ENCODE assay signal across 10 cellular contexts in genomic region chr2:42925742-42926437, GRCh38.
DNase-seq lines count a peak whose midpoint lies in the region; ATAC-seq and TF ChIP-seq lines count a peak whose summit lies in the region.
"Had no signal": no experiment of that assay in that cellular context is flagged by ENCODE, and none has a peak within 500 bp of the region (broad histone marks: within the 10 kb centered on the region; RNA-seq: fewer than 3 reads in every experiment).

No MANE protein-coding gene starts in this region.

- no peaks in the 10 kb centered on the region for H3K36me3 Mint-ChIP-seq in activated naive CD4-positive, alpha-beta T cell treated with anti-CD3 and anti-CD28 coated beads, Interleukin-2, amount 50 U/mL, for 72 hours
- no peaks in the 10 kb centered on the region for H3K36me3 Mint-ChIP-seq in activated naive CD4-positive, alpha-beta T cell treated with anti-CD3 and anti-CD28 coated beads, Interleukin-2, amount 10 ng/mL, durations not matched to agents 7 days and 5 days
- H3K36me3 Mint-ChIP-seq in nephron progenitor cell (ENCODE audit: low read depth) = no peaks in the 10 kb centered on the region

- H3K27ac ChIP-seq in aorta (ENCODE audit: low read depth in 1 of 2, low read length in 2 of 2) = peak overlapping the region; percentile 94 to 99

- no peaks in the 10 kb centered on the region for H3K9me3 ChIP-seq in aorta (ENCODE audit: control insufficient read depth, low read length)
- H3K9me3 ChIP-seq: BE2C had no signal

- CTCF ChIA-PET in activated naive CD4-positive, alpha-beta T cell treated with anti-CD3 and anti-CD28 coated beads, Interleukin-2, amount 10 ng/mL, durations not matched to agents 7 days and 5 days (lab: Charles Lee) = no interaction called here

- no peak for DNase-seq in activated naive CD4-positive, alpha-beta T cell treated with anti-CD3 and anti-CD28 coated beads, Interleukin-2, amount 50 U/mL, for 72 hours (ENCODE audit: low spot score in 2 of 2)
- no peak for DNase-seq in activated naive CD4-positive, alpha-beta T cell treated with anti-CD3 and anti-CD28 coated beads, Interleukin-2, amount 10 ng/mL, durations not matched to agents 7 days and 5 days
- DNase-seq in fibroblast of gingiva (ENCODE audit: low read depth) (peak; percentile 69), nephron progenitor cell (no peak), aorta (peak in 1 of 2 donors; percentile 79)
- no peak for DNase-seq in stimulated activated naive CD4-positive, alpha-beta T cell treated with Interleukin-2 at 50 U/mL for 16 hours (lab: John Stamatoyannopoulos, UW)
- DNase-seq: BE2C; stimulated activated naive CD8-positive, alpha-beta T cell treated with anti-CD3 and anti-CD28 coated beads, Interleukin-15, Interleukin-2, amounts not matched to agents 100 U/mL and 50 U/mL, for 24 hours had no signal

- no peaks in the 10 kb centered on the region for H3K9me3 Mint-ChIP-seq in activated naive CD4-positive, alpha-beta T cell treated with anti-CD3 and anti-CD28 coated beads, Interleukin-2, amount 50 U/mL, for 72 hours
- no peaks in the 10 kb centered on the region for H3K9me3 Mint-ChIP-seq in activated naive CD4-positive, alpha-beta T cell treated with anti-CD3 and anti-CD28 coated beads, Interleukin-2, amount 10 ng/mL, durations not matched to agents 7 days and 5 days
- no peaks in the 10 kb centered on the region for H3K9me3 Mint-ChIP-seq in nephron progenitor cell

- 8 to 13% methylated on average over 12 of the region's 12 CpGs for WGBS in aorta, 2 donors

- no peak for ATAC-seq in activated naive CD4-positive, alpha-beta T cell treated with anti-CD3 and anti-CD28 coated beads, Interleukin-2, amount 50 U/mL, for 72 hours
- peak; percentile 28 for ATAC-seq in aorta (ENCODE audit: low FRiP score)
- no peak for ATAC-seq in HG03469 (IDR thresholded peaks at IDR 0.05; ENCODE audit: unreplicated experiment)
- ATAC-seq in HG02642 (IDR thresholded peaks at IDR 0.05; ENCODE audit: poor library complexity, unreplicated experiment) = no peak
- ATAC-seq: stimulated activated naive CD8-positive, alpha-beta T cell treated with anti-CD3 and anti-CD28 coated beads, Interleukin-15, Interleukin-2, amounts not matched to agents 100 U/mL and 50 U/mL, for 24 hours had no signal

- peaks cover 4 to 5% of the 10 kb centered on the region in 2 donors for H3K4me1 ChIP-seq in aorta (ENCODE audit: control insufficient read depth in 1 of 2, insufficient read depth in 2 of 2, low read length in 2 of 2)

- intact Hi-C loops in aorta (cut with DNase I) = loop anchor here (2.0 to 5.0 kb wide), 2 partner anchors 49 to 59 kb away; no protein-coding TSS in a partner anchor

- no peaks in the 10 kb centered on the region for H3K27me3 ChIP-seq in aorta (ENCODE audit: control insufficient read depth in 1 of 2, insufficient read depth in 2 of 2, low read length in 1 of 2)
- H3K27me3 ChIP-seq: BE2C had no signal

- H3K4me3 ChIP-seq in aorta (ENCODE audit: low read length in 2 of 2) = no peak overlapping the region

- H3K36me3 ChIP-seq in aorta (ENCODE audit: control insufficient read depth in 1 of 2, insufficient read depth in 2 of 2, low read length in 1 of 2) = no peaks in the 10 kb centered on the region
- H3K36me3 ChIP-seq: BE2C had no signal

- no peak overlapping the region for H3K4me3 Mint-ChIP-seq in activated naive CD4-positive, alpha-beta T cell treated with anti-CD3 and anti-CD28 coated beads, Interleukin-2, amount 10 ng/mL, durations not matched to agents 7 days and 5 days
- H3K4me3 Mint-ChIP-seq in nephron progenitor cell = peak overlapping the region; percentile 47

- no peaks in the 10 kb centered on the region for H3K4me1 Mint-ChIP-seq in activated naive CD4-positive, alpha-beta T cell treated with anti-CD3 and anti-CD28 coated beads, Interleukin-2, amount 10 ng/mL, durations not matched to agents 7 days and 5 days
- H3K4me1 Mint-ChIP-seq in nephron progenitor cell = peaks cover 98% of the 10 kb centered on the region

- H3K27ac Mint-ChIP-seq in activated naive CD4-positive, alpha-beta T cell treated with anti-CD3 and anti-CD28 coated beads, Interleukin-2, amount 50 U/mL, for 72 hours = peak overlapping the region; percentile 48 to 50
- no peak overlapping the region for H3K27ac Mint-ChIP-seq in activated naive CD4-positive, alpha-beta T cell treated with anti-CD3 and anti-CD28 coated beads, Interleukin-2, amount 10 ng/mL, durations not matched to agents 7 days and 5 days
- H3K27ac Mint-ChIP-seq in nephron progenitor cell = peak overlapping the region; percentile 98

- H3K27me3 Mint-ChIP-seq in activated naive CD4-positive, alpha-beta T cell treated with anti-CD3 and anti-CD28 coated beads, Interleukin-2, amount 10 ng/mL, durations not matched to agents 7 days and 5 days = peaks cover 19% of the 10 kb centered on the region
- H3K27me3 Mint-ChIP-seq in nephron progenitor cell (ENCODE audit: low read depth, poor library complexity) = peaks cover 3% of the 10 kb centered on the region

- TF ChIP-seq CTCF in nephron progenitor cell (IDR thresholded peaks at IDR 0.05) = no peak
